1 cellular context compared by ENCODE assay signal in the genomic region with DNA sequence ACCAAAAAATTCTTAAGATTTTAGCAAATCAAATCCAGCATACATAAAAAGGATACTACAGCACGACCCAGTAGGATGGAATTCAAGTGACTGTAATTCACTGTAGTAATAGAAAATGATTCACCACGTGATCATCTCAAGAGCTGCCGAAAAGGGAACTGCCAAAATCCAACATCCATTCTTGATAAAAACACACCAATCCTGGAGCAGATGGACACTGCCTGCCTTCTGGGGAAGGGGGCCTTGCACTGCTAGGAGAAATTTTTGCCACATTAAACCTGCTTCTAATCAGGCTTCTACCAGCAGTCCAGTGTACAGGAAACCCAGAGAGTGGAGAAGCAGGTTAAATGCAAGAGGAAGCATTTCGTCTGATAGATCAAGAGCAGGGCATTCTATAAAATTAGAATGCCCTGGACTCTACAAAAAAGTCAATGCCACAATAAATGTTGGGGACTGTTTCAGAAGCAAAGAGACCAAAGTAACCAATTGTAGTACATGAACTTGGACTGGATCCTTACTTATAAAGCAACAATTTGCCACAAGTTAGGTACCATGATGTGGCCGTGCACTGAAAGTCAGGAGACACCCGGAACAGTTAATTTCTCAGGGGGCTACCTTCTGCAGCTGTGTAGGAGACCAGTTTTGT.
TF ChIP-seq lines count a peak whose summit lies in the region.

No MANE protein-coding gene starts in this region.

TF ChIP-seq in IMR-90, 13 proteins besides CTCF, POLR2A, EP300 and RAD21:
- TF ChIP-seq USF2 (IDR thresholded peaks at IDR 0.05; ENCODE audit: low read depth, low read length) = peak; percentile 53
